In the genomic region with DNA sequence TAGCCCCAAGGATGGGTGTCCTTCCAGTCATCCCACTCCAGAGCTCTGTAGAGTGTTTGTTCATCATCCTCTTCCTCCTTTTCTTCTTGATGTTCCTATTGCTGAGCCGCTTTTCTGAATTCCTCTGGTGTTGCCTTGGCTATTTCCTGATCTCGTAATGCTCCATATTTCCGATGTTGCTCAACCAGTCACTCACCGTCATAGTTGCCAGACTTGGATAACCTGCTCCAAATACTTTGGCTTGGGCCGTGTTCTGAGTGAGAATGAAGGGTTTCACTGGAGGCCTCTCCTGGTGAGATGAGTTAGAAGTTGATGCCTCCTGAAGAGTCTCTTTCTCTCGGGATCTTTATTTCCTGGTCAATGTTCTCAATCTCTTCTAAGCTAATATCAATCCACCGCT, we compare ENCODE assay signal across 1 cellular context.
TF ChIP-seq lines count a peak whose summit lies in the region.

No MANE protein-coding gene starts in this region.

TF ChIP-seq in K562, 482 proteins besides CTCF, POLR2A, EP300 and RAD21:
- TF ChIP-seq, protein P1, sequence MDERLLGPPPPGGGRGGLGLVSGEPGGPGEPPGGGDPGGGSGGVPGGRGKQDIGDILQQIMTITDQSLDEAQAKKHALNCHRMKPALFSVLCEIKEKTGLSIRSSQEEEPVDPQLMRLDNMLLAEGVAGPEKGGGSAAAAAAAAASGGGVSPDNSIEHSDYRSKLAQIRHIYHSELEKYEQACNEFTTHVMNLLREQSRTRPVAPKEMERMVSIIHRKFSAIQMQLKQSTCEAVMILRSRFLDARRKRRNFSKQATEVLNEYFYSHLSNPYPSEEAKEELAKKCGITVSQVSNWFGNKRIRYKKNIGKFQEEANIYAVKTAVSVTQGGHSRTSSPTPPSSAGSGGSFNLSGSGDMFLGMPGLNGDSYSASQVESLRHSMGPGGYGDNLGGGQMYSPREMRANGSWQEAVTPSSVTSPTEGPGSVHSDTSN (CRISPR knock-in tag; IDR thresholded peaks at IDR 0.05; ENCODE audit: low read depth): no peak
- TF ChIP-seq, protein P1 (tag; conservative IDR thresholded peaks at IDR 0.05; ENCODE audit: low read depth): no peak
- TF ChIP-seq IRF2 (CRISPR knock-in tag; IDR thresholded peaks at IDR 0.05) (no peak), GABPB1 (CRISPR knock-in tag; IDR thresholded peaks at IDR 0.05) (no peak), NFE2 (IDR thresholded peaks at IDR 0.05; ENCODE audit: low read depth) (no peak), SAP30 (IDR thresholded peaks at IDR 0.05; ENCODE audit: borderline replicate concordance, insufficient read depth, low read depth, low read length, poor library complexity, severe bottlenecking) (no peak), ATF1 (CRISPR knock-in tag; IDR thresholded peaks at IDR 0.05) (no peak), ATF1 (tag; IDR thresholded peaks at IDR 0.05) (no peak), RBM39 (optimal IDR thresholded peaks at IDR 0.05; ENCODE audit: low read depth, low read length) (no peak), ZNF780A (CRISPR knock-in tag; IDR thresholded peaks at IDR 0.05) (no peak), KHSRP (IDR thresholded peaks at IDR 0.05) (no peak), PYGO2 (tag; IDR thresholded peaks at IDR 0.05) (no peak), POLR3A (IDR thresholded peaks at IDR 0.05; ENCODE audit: borderline replicate concordance, extremely low read depth, insufficient read depth, insufficient read length) (no peak), SREBF1 (IDR thresholded peaks at IDR 0.05; ENCODE audit: borderline replicate concordance, low read depth, low read length) (no peak), ZNF23 (CRISPR knock-in tag; IDR thresholded peaks at IDR 0.05) (no peak), SMAD3 (CRISPR knock-in tag; conservative IDR thresholded peaks at IDR 0.05) (no peak), ZBTB17 (CRISPR knock-in tag; IDR thresholded peaks at IDR 0.05) (no peak), DIDO1 (tag; IDR thresholded peaks at IDR 0.05; ENCODE audit: low read depth) (no peak)
- TF ChIP-seq, protein P2, sequence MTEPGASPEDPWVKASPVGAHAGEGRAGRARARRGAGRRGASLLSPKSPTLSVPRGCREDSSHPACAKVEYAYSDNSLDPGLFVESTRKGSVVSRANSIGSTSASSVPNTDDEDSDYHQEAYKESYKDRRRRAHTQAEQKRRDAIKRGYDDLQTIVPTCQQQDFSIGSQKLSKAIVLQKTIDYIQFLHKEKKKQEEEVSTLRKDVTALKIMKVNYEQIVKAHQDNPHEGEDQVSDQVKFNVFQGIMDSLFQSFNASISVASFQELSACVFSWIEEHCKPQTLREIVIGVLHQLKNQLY (CRISPR knock-in tag; conservative IDR thresholded peaks at IDR 0.05): no peak
- TF ChIP-seq, protein P3, sequence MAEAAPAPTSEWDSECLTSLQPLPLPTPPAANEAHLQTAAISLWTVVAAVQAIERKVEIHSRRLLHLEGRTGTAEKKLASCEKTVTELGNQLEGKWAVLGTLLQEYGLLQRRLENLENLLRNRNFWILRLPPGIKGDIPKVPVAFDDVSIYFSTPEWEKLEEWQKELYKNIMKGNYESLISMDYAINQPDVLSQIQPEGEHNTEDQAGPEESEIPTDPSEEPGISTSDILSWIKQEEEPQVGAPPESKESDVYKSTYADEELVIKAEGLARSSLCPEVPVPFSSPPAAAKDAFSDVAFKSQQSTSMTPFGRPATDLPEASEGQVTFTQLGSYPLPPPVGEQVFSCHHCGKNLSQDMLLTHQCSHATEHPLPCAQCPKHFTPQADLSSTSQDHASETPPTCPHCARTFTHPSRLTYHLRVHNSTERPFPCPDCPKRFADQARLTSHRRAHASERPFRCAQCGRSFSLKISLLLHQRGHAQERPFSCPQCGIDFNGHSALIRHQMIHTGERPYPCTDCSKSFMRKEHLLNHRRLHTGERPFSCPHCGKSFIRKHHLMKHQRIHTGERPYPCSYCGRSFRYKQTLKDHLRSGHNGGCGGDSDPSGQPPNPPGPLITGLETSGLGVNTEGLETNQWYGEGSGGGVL (CRISPR knock-in tag; IDR thresholded peaks at IDR 0.05): no peak
- TF ChIP-seq, protein P4, sequence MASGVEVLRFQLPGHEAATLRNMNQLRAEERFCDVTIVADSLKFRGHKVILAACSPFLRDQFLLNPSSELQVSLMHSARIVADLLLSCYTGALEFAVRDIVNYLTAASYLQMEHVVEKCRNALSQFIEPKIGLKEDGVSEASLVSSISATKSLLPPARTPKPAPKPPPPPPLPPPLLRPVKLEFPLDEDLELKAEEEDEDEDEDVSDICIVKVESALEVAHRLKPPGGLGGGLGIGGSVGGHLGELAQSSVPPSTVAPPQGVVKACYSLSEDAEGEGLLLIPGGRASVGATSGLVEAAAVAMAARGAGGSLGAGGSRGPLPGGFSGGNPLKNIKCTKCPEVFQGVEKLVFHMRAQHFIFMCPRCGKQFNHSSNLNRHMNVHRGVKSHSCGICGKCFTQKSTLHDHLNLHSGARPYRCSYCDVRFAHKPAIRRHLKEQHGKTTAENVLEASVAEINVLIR (CRISPR knock-in tag; IDR thresholded peaks at IDR 0.05): no peak
